32 cellular contexts compared by ENCODE assay signal in genomic region chr7:36455646-36456045, GRCh38.
"Had no signal": no experiment of that assay in that cellular context is flagged by ENCODE, and none has a peak within 500 bp of the region (broad histone marks: within the 10 kb centered on the region; RNA-seq: fewer than 3 reads in every experiment).

No MANE protein-coding gene starts in this region.

- H3K4me2 ChIP-seq: hepatocyte had no signal

- H3K27me3 ChIP-seq: brain microvascular endothelial cell, esophagus muscularis mucosa, gastroesophageal sphincter, heart right ventricle, hepatocyte had no signal

- H2AFZ ChIP-seq: hepatocyte had no signal

- H3K79me2 ChIP-seq: hepatocyte had no signal

- H3K9me3 ChIP-seq: esophagus muscularis mucosa, gastroesophageal sphincter, heart right ventricle had no signal

- H3K27ac ChIP-seq: brain microvascular endothelial cell, esophagus muscularis mucosa, foreskin keratinocyte, gastroesophageal sphincter, heart right ventricle had no signal

- ATAC-seq: activated CD4-positive, alpha-beta T cell treated with anti-CD3 and anti-CD28 coated beads for 36 hours; activated CD8-positive, alpha-beta T cell treated with anti-CD3 and anti-CD28 coated beads for 36 hours; activated T-cell treated with anti-CD3 and anti-CD28 coated beads, Interleukin-2, amount 50 U/mL, for 4 hours; activated T-helper 17 cell treated with anti-CD3 and anti-CD28 coated beads, Interleukin-2, amount 50 U/mL, for 72 hours; effector memory CD8-positive, alpha-beta T cell; foreskin keratinocyte; gastroesophageal sphincter; heart right ventricle had no signal

- H3K36me3 ChIP-seq: brain microvascular endothelial cell, esophagus muscularis mucosa, gastroesophageal sphincter had no signal

- H3K4me3 ChIP-seq: esophagus muscularis mucosa, gastroesophageal sphincter, heart right ventricle, hepatocyte had no signal

- H3K4me1 ChIP-seq: esophagus muscularis mucosa, foreskin keratinocyte, gastroesophageal sphincter, heart right ventricle had no signal

- FAIRE-seq: astrocyte, colon, endometrium, endothelial cell of umbilical vein had no signal

- DNase-seq: activated CD4-positive, alpha-beta T cell treated with anti-CD3 and anti-CD28 coated beads for 36 hours; activated CD4-positive, alpha-beta T cell treated with anti-CD3 and anti-CD28 coated beads, Interleukin-2, amount 50 U/mL, for 1 hour; activated CD4-positive, alpha-beta T cell treated with anti-CD3 and anti-CD28 coated beads, Interleukin-2, amount 50 U/mL, for 48 hours; activated CD4-positive, CD25-positive, alpha-beta regulatory T cell; activated CD4-positive, CD25-positive, alpha-beta regulatory T cell treated with anti-CD3 and anti-CD28 coated beads, Interleukin-2, amount 50 U/mL, for 72 hours; activated CD8-positive, alpha-beta memory T cell treated with anti-CD3 and anti-CD28 coated beads for 24 hours; activated CD8-positive, alpha-beta T cell treated with anti-CD3 and anti-CD28 coated beads for 36 hours; activated effector memory CD4-positive, alpha-beta T cell treated with Interleukin-2 at 50 U/mL for 16 hours; activated gamma-delta T cell treated with Interleukin-2 at 50 U/mL for 16 hours; activated naive CD4-positive, alpha-beta T cell treated with anti-CD3 and anti-CD28 coated beads, Interleukin-2, amount 50 U/mL, for 16 hours; activated naive CD4-positive, alpha-beta T cell treated with Interleukin-2 at 50 U/mL for 16 hours; activated T-cell treated with anti-CD3 and anti-CD28 coated beads, Interleukin-2, amount 50 U/mL, for 4 hours; amniotic stem cell; anterior cingulate cortex; brain microvascular endothelial cell; caudate nucleus; cortex of kidney; dermis blood vessel endothelial cell; effector CD4-positive, alpha-beta T cell; effector memory CD8-positive, alpha-beta T cell; erythroblast; heart right ventricle; T-helper 2 cell had no signal
